8 cellular contexts compared by ENCODE assay signal in genomic region chr12:18224745-18225144, GRCh38. TPM values are rescaled to one million over a fixed set of nuclear protein-coding genes. Genes with fewer than 3 reads are reported as not detected.
DNase-seq lines count a peak whose midpoint lies in the region; ATAC-seq, FAIRE-seq and TF ChIP-seq lines count a peak whose summit lies in the region.

No MANE protein-coding gene starts in this region.

- no peak overlapping the region for H4K5ac ChIP-seq in IMR-90 (ENCODE audit: low read depth, low read length)

- no peak overlapping the region for H3K4me3 Mint-ChIP-seq in CD4-positive, alpha-beta memory T cell

- no peak overlapping the region for H3K14ac ChIP-seq in IMR-90 (replicated peaks; ENCODE audit: low read depth, low read length)

- ATAC-seq in IMR-90 (ENCODE audit: low read depth) (peak; percentile 64; the same call in 1 of the 2 replicates), GM21529 (IDR thresholded peaks at IDR 0.05; ENCODE audit: unreplicated experiment) (no peak)

- H3K27ac ChIP-seq in IMR-90 (ENCODE audit: insufficient read depth, low read length): no peak overlapping the region
- H3K27ac ChIP-seq in CD4-positive, alpha-beta memory T cell (ENCODE audit: low read depth, low read length): no peak overlapping the region

- no peaks in the 10 kb centered on the region for H3K27me3 ChIP-seq in IMR-90 (ENCODE audit: control insufficient read depth, insufficient read depth, low read length)
- H3K27me3 ChIP-seq in CD4-positive, alpha-beta memory T cell (ENCODE audit: insufficient read depth, low read length): no peaks in the 10 kb centered on the region

- no peak for TF ChIP-seq POLR2A in IMR-90 (IDR thresholded peaks at IDR 0.05; ENCODE audit: low read depth, low read length)

- H3K36me3 ChIP-seq in IMR-90 (ENCODE audit: control insufficient read depth, insufficient read depth, low read length): no peaks in the 10 kb centered on the region
- no peaks in the 10 kb centered on the region for H3K36me3 ChIP-seq in CD4-positive, alpha-beta memory T cell (ENCODE audit: insufficient read depth, low read length)

- H2BK20ac ChIP-seq in IMR-90 (ENCODE audit: low read depth, low read length): no peak overlapping the region

- POLR2A ChIA-PET in IMR-90 (lab: Charles Lee; ENCODE audit: unreplicated experiment): no interaction called here
- POLR2A ChIA-PET in CD4-positive, alpha-beta memory T cell (lab: Charles Lee; ENCODE audit: partially characterized antibody): no interaction called here

- no peak overlapping the region for H4K8ac ChIP-seq in IMR-90 (ENCODE audit: low read depth in 2 of 2, low read length in 2 of 2)

- no peak overlapping the region for H2AFZ ChIP-seq in IMR-90 (replicated peaks; ENCODE audit: low read length, poor library complexity)

- H3K9me3 ChIP-seq in IMR-90 (ENCODE audit: control insufficient read depth, insufficient read depth, low read length): no peaks in the 10 kb centered on the region
- H3K9me3 ChIP-seq in CD4-positive, alpha-beta memory T cell (ENCODE audit: control insufficient read depth in 1 of 2, low read length in 2 of 2): no peaks in the 10 kb centered on the region

- no peak overlapping the region for H3K56ac ChIP-seq in IMR-90 (ENCODE audit: extremely low read depth, insufficient read depth, low read length)

- no peak overlapping the region for H3K9ac ChIP-seq in IMR-90 (ENCODE audit: low read depth, low read length)

- H3K27me3 Mint-ChIP-seq in CD4-positive, alpha-beta memory T cell: no peaks in the 10 kb centered on the region

- H2AK5ac ChIP-seq in IMR-90 (ENCODE audit: low read depth, low read length): no peak overlapping the region

- DNase-seq in COR-L47 (lab: John Stamatoyannopoulos, UW): peak; percentile 43
- DNase-seq in IMR-90: peak; percentile 5
- peak; percentile 55 for DNase-seq in RKO (ENCODE audit: low spot score)
- no peak for DNase-seq in frontal cortex (ENCODE audit: low spot score in 2 of 2)
- peak; percentile 9 for DNase-seq in urothelium cell line (ENCODE audit: low spot score)
- DNase-seq in activated gamma-delta T cell (lab: John Stamatoyannopoulos, UW): no peak
- no peak for DNase-seq in CD4-positive, alpha-beta memory T cell

- H4K20me1 ChIP-seq in IMR-90 (ENCODE audit: insufficient read depth, low read length): no peaks in the 10 kb centered on the region

- H3K36me3 Mint-ChIP-seq in CD4-positive, alpha-beta memory T cell: no peaks in the 10 kb centered on the region

- intact Hi-C loops in IMR-90 (cut with micrococcal nuclease): loop anchor here (1.0 to 5.0 kb wide), 3 partner anchors 65 to 582 kb away; no protein-coding TSS in a partner anchor
- intact Hi-C loops in CD4-positive, alpha-beta memory T cell (cut with micrococcal nuclease): no loop called here

- FAIRE-seq in frontal cortex (lab: Jason Lieb, UNC) (peak; percentile 62), urothelium cell line (lab: Jason Lieb, UNC) (no peak)

- no peaks in the 10 kb centered on the region for H3K9me1 ChIP-seq in IMR-90 (ENCODE audit: insufficient read depth, low read length)

- TF ChIP-seq CTCF in IMR-90 (conservative IDR thresholded peaks at IDR 0.05; ENCODE audit: low read depth, low read length): peak; percentile 28; the same call in 1 of the 2 replicates

- H3K27ac Mint-ChIP-seq in CD4-positive, alpha-beta memory T cell: no peak overlapping the region

- no peak overlapping the region for H2BK5ac ChIP-seq in IMR-90 (ENCODE audit: low read depth, low read length, poor library complexity, severe bottlenecking)

- no peak overlapping the region for H3K4ac ChIP-seq in IMR-90 (ENCODE audit: low read depth, low read length)

- H3K9me3 Mint-ChIP-seq in CD4-positive, alpha-beta memory T cell: peaks cover 0 to 3% (median 0%) of the 10 kb centered on the region in 8 donors

- TF ChIP-seq RAD21 in IMR-90 (IDR thresholded peaks at IDR 0.05; ENCODE audit: low read length): peak; percentile 34; the same call in 1 of the 2 replicates

- dilution Hi-C loops in IMR-90 (cut with HindIII; ENCODE audit: low sequenced_read_pairs, unreplicated experiment): no loop called here

- no TSS peak for BruUV-seq in IMR-90 (replicated peaks; lab: Mats Ljungman, UMichigan)

- no peak overlapping the region for H3K18ac ChIP-seq in IMR-90 (ENCODE audit: low read depth, low read length)

- H4K91ac ChIP-seq in IMR-90 (ENCODE audit: insufficient read depth, low read depth, low read length): no peak overlapping the region

- no peaks in the 10 kb centered on the region for H3K79me1 ChIP-seq in IMR-90 (ENCODE audit: low read depth in 1 of 2, low read length in 2 of 2)

- H3K4me2 ChIP-seq in IMR-90 (ENCODE audit: low read depth, low read length): no peak overlapping the region

- no peak overlapping the region for H2BK15ac ChIP-seq in IMR-90 (ENCODE audit: low read depth, low read length)

- in situ Hi-C loops in IMR-90 (cut with MboI; ENCODE audit: low sequenced_read_pairs): no loop called here

- no peak overlapping the region for H3K23ac ChIP-seq in IMR-90 (ENCODE audit: low read depth, low read length)

- no peak overlapping the region for H2AK9ac ChIP-seq in IMR-90 (replicated peaks; ENCODE audit: low read depth, low read length, poor library complexity)

- no peak overlapping the region for H2BK120ac ChIP-seq in IMR-90 (ENCODE audit: low read depth, low read length)

- no peak overlapping the region for H3K4me3 ChIP-seq in IMR-90 (ENCODE audit: insufficient read depth, low read depth, low read length)
- no peak overlapping the region for H3K4me3 ChIP-seq in CD4-positive, alpha-beta memory T cell (ENCODE audit: low read length in 2 of 2)

- no peaks in the 10 kb centered on the region for H3K4me1 Mint-ChIP-seq in CD4-positive, alpha-beta memory T cell

- CTCF ChIA-PET in IMR-90 (lab: Yijun Ruan, JAX): interaction anchor here (0.6 kb wide), 1 partner anchor 1380 kb away, joined by 12 read pairs; no protein-coding TSS in a partner anchor
- CTCF ChIA-PET in CD4-positive, alpha-beta memory T cell (lab: Charles Lee; ENCODE audit: partially characterized antibody): no interaction called here

- H3K4me1 ChIP-seq in IMR-90 (ENCODE audit: control insufficient read depth, insufficient read depth, low read length): no peaks in the 10 kb centered on the region
- H3K4me1 ChIP-seq in CD4-positive, alpha-beta memory T cell (ENCODE audit: insufficient read depth, low read length): no peaks in the 10 kb centered on the region

TF ChIP-seq in IMR-90, 13 proteins besides CTCF, POLR2A, EP300 and RAD21:
- TF ChIP-seq MXI1 (IDR thresholded peaks at IDR 0.05; ENCODE audit: borderline replicate concordance, low read depth, low read length): no peak
- no peak for TF ChIP-seq MAFK (IDR thresholded peaks at IDR 0.05; ENCODE audit: low read depth, low read length)
- no peak for TF ChIP-seq SMC3 (IDR thresholded peaks at IDR 0.05; ENCODE audit: low read depth, low read length)
- no peak for TF ChIP-seq USF2 (IDR thresholded peaks at IDR 0.05; ENCODE audit: low read depth, low read length)
- TF ChIP-seq CEBPB (IDR thresholded peaks at IDR 0.05; ENCODE audit: low read depth, low read length): no peak
- no peak for TF ChIP-seq RFX5 (IDR thresholded peaks at IDR 0.05; ENCODE audit: low read depth, low read length)
- TF ChIP-seq CHD1 (IDR thresholded peaks at IDR 0.05; ENCODE audit: low read depth, low read length): no peak
- no peak for TF ChIP-seq ELK1 (IDR thresholded peaks at IDR 0.05; ENCODE audit: borderline replicate concordance, low read depth, low read length)
- TF ChIP-seq FOS (IDR thresholded peaks at IDR 0.05; ENCODE audit: low read depth, low read length): no peak
- TF ChIP-seq RCOR1 (IDR thresholded peaks at IDR 0.05; ENCODE audit: insufficient replicate concordance, low read length): no peak
- no peak for TF ChIP-seq BHLHE40 (IDR thresholded peaks at IDR 0.05; ENCODE audit: low read depth, low read length)
- no peak for TF ChIP-seq NFE2L2 (IDR thresholded peaks at IDR 0.05; ENCODE audit: low read depth, low read length)
- no peak for TF ChIP-seq MAZ (IDR thresholded peaks at IDR 0.05; ENCODE audit: borderline replicate concordance, low read depth, low read length)

RNA-seq across cellular contexts. Expression of gene PIK3C2G, which starts 36.6 kb away (rescaled TPM):
- total RNA-seq in IMR-90 (2012; rRNA removed): not detected in 2 replicates
- polyA plus RNA-seq in IMR-90 (2012; rRNA removed): not detected in 2 replicates
- polyA plus RNA-seq in IMR-90 (2012; cell fraction: cytosol; rRNA removed): not detected in 2 replicates
- not detected in 2 replicates for polyA plus RNA-seq in IMR-90 (2012; cell fraction: nucleus; rRNA removed; ENCODE audit: low replicate concordance)
- 0.41 TPM for total RNA-seq in frontal cortex
- total RNA-seq in CD4-positive, alpha-beta memory T cell: not detected
- polyA plus RNA-seq in CD4-positive, alpha-beta memory T cell: not detected

Comparison
In these comparisons a context has a peak if more than half of its experiments do, and no peak if none do; other contexts are left out.
1. DNase-seq: peak in COR-L47 (single experiment), IMR-90 (single experiment), RKO (single experiment) and urothelium cell line (single experiment); none in frontal cortex (0 of 2), activated gamma-delta T cell (single experiment) and CD4-positive, alpha-beta memory T cell (0 of 5).